25 cellular contexts compared by ENCODE assay signal in genomic region chr1:55057270-55057955, GRCh38. TPM values are rescaled to one million over a fixed set of nuclear protein-coding genes. Genes with fewer than 3 reads are reported as not detected.
DNase-seq lines count a peak whose midpoint lies in the region; ATAC-seq and TF ChIP-seq lines count a peak whose summit lies in the region.
"Had no signal": no experiment of that assay in that cellular context is flagged by ENCODE, and none has a peak within 500 bp of the region (broad histone marks: within the 10 kb centered on the region; RNA-seq: fewer than 3 reads in every experiment).

No MANE protein-coding gene starts in this region.

- H3K27me3 ChIP-seq in SK-N-SH (ENCODE audit: insufficient read depth) (no peaks in the 10 kb centered on the region), neural progenitor cell (no peaks in the 10 kb centered on the region), smooth muscle cell (ENCODE audit: low read depth) (no peaks in the 10 kb centered on the region)
- H3K27me3 ChIP-seq: BLaER1 treated with 17β-estradiol and CSF1 and Interleukin-3, amounts not matched to agents 10 nM and 100 nM; SJCRH30 had no signal

- H3K9me3 Mint-ChIP-seq in chondrocyte (ENCODE audit: low read depth) (no peaks in the 10 kb centered on the region), neural progenitor cell (no peaks in the 10 kb centered on the region), type B pancreatic cell (no peaks in the 10 kb centered on the region)

- H3K27ac ChIP-seq in SK-N-SH (ENCODE audit: low read depth in 2 of 2, low read length in 1 of 2): no peak overlapping the region
- H3K27ac ChIP-seq in neural progenitor cell: no peak overlapping the region
- H3K27ac ChIP-seq in smooth muscle cell (ENCODE audit: low read depth): no peak overlapping the region
- H3K27ac ChIP-seq: 22Rv1; BLaER1 treated with 17β-estradiol and CSF1 and Interleukin-3, amounts not matched to agents 10 nM and 100 nM; SJCRH30 had no signal

- no peaks in the 10 kb centered on the region for H3K36me3 Mint-ChIP-seq in chondrocyte (ENCODE audit: low read depth)
- H3K36me3 Mint-ChIP-seq in neural progenitor cell: no peaks in the 10 kb centered on the region
- no peaks in the 10 kb centered on the region for H3K36me3 Mint-ChIP-seq in type B pancreatic cell
- H3K36me3 Mint-ChIP-seq: CD4-positive, alpha-beta memory T cell had no signal

- ATAC-seq in SK-N-SH treated with all-trans-retinoic acid at 6 μM for 48 hours (no peak), HG03025 (IDR thresholded peaks at IDR 0.05; ENCODE audit: low FRiP score, unreplicated experiment) (no peak), HG03469 (IDR thresholded peaks at IDR 0.05; ENCODE audit: unreplicated experiment) (no peak)

- H3K4me1 ChIP-seq in SK-N-SH (ENCODE audit: control insufficient read depth in 1 of 2, insufficient read depth in 2 of 2, low read depth in 1 of 2, low read length in 1 of 2) (no peaks in the 10 kb centered on the region; a peak in 1 of 4 replicates), neural progenitor cell (no peaks in the 10 kb centered on the region), smooth muscle cell (ENCODE audit: low read depth) (no peaks in the 10 kb centered on the region)
- H3K4me1 ChIP-seq: Caco-2, SJCRH30 had no signal

- POLR2A ChIA-PET in SK-N-SH (lab: Yijun Ruan, JAX): no interaction called here

- no peak for TF ChIP-seq RAD21 in SK-N-SH (IDR thresholded peaks at IDR 0.05; ENCODE audit: low read length)

- H3K27me3 Mint-ChIP-seq in chondrocyte (ENCODE audit: low read depth) (no peaks in the 10 kb centered on the region), neural progenitor cell (ENCODE audit: insufficient read depth, low read depth) (peaks cover 7% of the 10 kb centered on the region), type B pancreatic cell (no peaks in the 10 kb centered on the region)
- H3K27me3 Mint-ChIP-seq: CD4-positive, alpha-beta memory T cell had no signal

- H3K4me1 Mint-ChIP-seq in chondrocyte (ENCODE audit: low read depth): peaks cover 2% of the 10 kb centered on the region
- H3K4me1 Mint-ChIP-seq in neural progenitor cell: peaks cover 16% of the 10 kb centered on the region
- no peaks in the 10 kb centered on the region for H3K4me1 Mint-ChIP-seq in type B pancreatic cell (ENCODE audit: unreplicated experiment)
- H3K4me1 Mint-ChIP-seq: CD4-positive, alpha-beta memory T cell had no signal

- H3K36me3 ChIP-seq in SK-N-SH (replicated peaks in 1 of 2; ENCODE audit: control insufficient read depth in 1 of 2, insufficient read depth in 2 of 2, low read length in 1 of 2) (no peaks in the 10 kb centered on the region), neural progenitor cell (no peaks in the 10 kb centered on the region), smooth muscle cell (ENCODE audit: low read depth) (no peaks in the 10 kb centered on the region)
- H3K36me3 ChIP-seq: BLaER1 treated with 17β-estradiol and CSF1 and Interleukin-3, amounts not matched to agents 10 nM and 100 nM; SJCRH30 had no signal

- H3F3A ChIP-seq in SK-N-SH (replicated peaks; ENCODE audit: insufficient read depth) (no peaks in the 10 kb centered on the region), neural progenitor cell (ENCODE audit: low read depth) (no peaks in the 10 kb centered on the region), smooth muscle cell (ENCODE audit: low read depth) (no peaks in the 10 kb centered on the region)

- no peaks in the 10 kb centered on the region for H3K79me2 ChIP-seq in SK-N-SH (ENCODE audit: insufficient read depth)
- H3K79me2 ChIP-seq in neural progenitor cell (ENCODE audit: low read depth): no peaks in the 10 kb centered on the region
- H3K79me2 ChIP-seq in smooth muscle cell (ENCODE audit: low read depth): no peaks in the 10 kb centered on the region

- no peak for TF ChIP-seq CTCF in SK-N-SH (IDR thresholded peaks at IDR 0.05)
- TF ChIP-seq CTCF in chondrocyte (IDR thresholded peaks at IDR 0.05): no peak
- no peak for TF ChIP-seq CTCF in neural progenitor cell (IDR thresholded peaks at IDR 0.05)
- no peak for TF ChIP-seq CTCF in type B pancreatic cell (conservative IDR thresholded peaks at IDR 0.05)
- no peak for TF ChIP-seq CTCF in smooth muscle cell (IDR thresholded peaks at IDR 0.05; ENCODE audit: borderline replicate concordance, insufficient read depth, poor library complexity, severe bottlenecking)

- H3K27ac Mint-ChIP-seq in chondrocyte (ENCODE audit: unreplicated experiment): no peak overlapping the region
- H3K27ac Mint-ChIP-seq in neural progenitor cell: no peak overlapping the region
- peak overlapping the region; percentile 26 for H3K27ac Mint-ChIP-seq in type B pancreatic cell

- no peak for TF ChIP-seq EP300 in SK-N-SH (IDR thresholded peaks at IDR 0.05; ENCODE audit: borderline replicate concordance in 1 of 2, low read depth in 1 of 2, low read length in 1 of 2)

- no peaks in the 10 kb centered on the region for H3K9me3 ChIP-seq in SK-N-SH
- no peaks in the 10 kb centered on the region for H3K9me3 ChIP-seq in neural progenitor cell (ENCODE audit: low read depth)
- H3K9me3 ChIP-seq in smooth muscle cell (replicated peaks; ENCODE audit: low read depth): no peaks in the 10 kb centered on the region
- H3K9me3 ChIP-seq: BLaER1 treated with 17β-estradiol and CSF1 and Interleukin-3, amounts not matched to agents 10 nM and 100 nM; Caco-2; SJCRH30 had no signal

- H3K4me2 ChIP-seq in SK-N-SH (no peak overlapping the region), neural progenitor cell (no peak overlapping the region), smooth muscle cell (no peak overlapping the region)
- H3K4me2 ChIP-seq: BLaER1 treated with 17β-estradiol and CSF1 and Interleukin-3, amounts not matched to agents 10 nM and 100 nM had no signal

- H2AFZ ChIP-seq in SK-N-SH (ENCODE audit: low read depth) (no peak overlapping the region), neural progenitor cell (replicated peaks) (no peak overlapping the region), smooth muscle cell (ENCODE audit: low read depth) (no peak overlapping the region)

- 58% methylated on average over 9 of the region's 15 CpGs for WGBS in SK-N-SH (ENCODE audit: low lambda C conversion rate)
- 92% methylated on average over 15 of the region's 15 CpGs for WGBS in smooth muscle cell (ENCODE audit: low lambda C conversion rate)

- no peaks in the 10 kb centered on the region for H3K9me2 ChIP-seq in SK-N-SH

- H3K4me3 ChIP-seq in SK-N-SH (ENCODE audit: low read depth in 2 of 2, low read length in 1 of 2): no peak overlapping the region
- no peak overlapping the region for H3K4me3 ChIP-seq in neural progenitor cell
- H3K4me3 ChIP-seq in smooth muscle cell: no peak overlapping the region
- H3K4me3 ChIP-seq: BLaER1 treated with 17β-estradiol and CSF1 and Interleukin-3, amounts not matched to agents 10 nM and 100 nM; SJCRH30 had no signal

- H4K20me1 ChIP-seq in SK-N-SH (ENCODE audit: insufficient read depth): no peaks in the 10 kb centered on the region
- no peaks in the 10 kb centered on the region for H4K20me1 ChIP-seq in neural progenitor cell (ENCODE audit: low read depth)
- H4K20me1 ChIP-seq in smooth muscle cell (ENCODE audit: low read depth): no peaks in the 10 kb centered on the region
- H4K20me1 ChIP-seq: BLaER1 treated with 17β-estradiol and CSF1 and Interleukin-3, amounts not matched to agents 10 nM and 100 nM had no signal

- no peak for DNase-seq in SK-N-SH
- DNase-seq in chondrocyte (ENCODE audit: low spot score): peak; percentile 50
- no peak for DNase-seq in neural progenitor cell (ENCODE audit: low spot score)
- no peak for DNase-seq in type B pancreatic cell (ENCODE audit: extremely low spot score, unreplicated experiment)
- no peak for DNase-seq in smooth muscle cell (lab: John Stamatoyannopoulos, UW; ENCODE audit: unreplicated experiment)
- DNase-seq: ACHN; CD4-positive, alpha-beta memory T cell; DMS 273 treated with DMSO at 0.1 percent for 48 hours; DMS79 treated with DMSO at 0.1 percent for 48 hours; H7; IMR-90; NCI-H1105; NCI-H2081; NCI-H2171; NCI-H345; NCI-H524; NCI-H774; NK-92 treated with Interleukin-12 subunit alpha and Interleukin-12 subunit beta, amount 100 ng/mL, for 24 hours; SJCRH30 had no signal

- CTCF ChIA-PET in SK-N-SH (lab: Yijun Ruan, JAX): interaction anchor here (1.2 to 1.7 kb wide), 2 partner anchors 14 to 35 kb away, joined by 3 to 4 read pairs; no protein-coding TSS in a partner anchor

- H3K4me3 Mint-ChIP-seq in chondrocyte (ENCODE audit: unreplicated experiment) (no peak overlapping the region), neural progenitor cell (peak overlapping the region; percentile 55), type B pancreatic cell (no peak overlapping the region)

- H3K9ac ChIP-seq in SK-N-SH (no peak overlapping the region), neural progenitor cell (no peak overlapping the region), smooth muscle cell (ENCODE audit: low read depth) (no peak overlapping the region)
- H3K9ac ChIP-seq: BLaER1 treated with 17β-estradiol and CSF1 and Interleukin-3, amounts not matched to agents 10 nM and 100 nM had no signal

TF ChIP-seq in SK-N-SH treated with all-trans-retinoic acid at 6 μM for 48 hours, 23 proteins besides CTCF, POLR2A, EP300 and RAD21 (continues in another document):
- TF ChIP-seq ZC3H10 (CRISPR knock-in tag; IDR thresholded peaks at IDR 0.05) (no peak), ARNTL (CRISPR knock-in tag; IDR thresholded peaks at IDR 0.05; ENCODE audit: borderline replicate concordance, low read depth) (no peak), ZFP3 (CRISPR knock-in tag; IDR thresholded peaks at IDR 0.05) (0 out of 2 replicates have a peak, but pooled peaks have one; percentile 49), GLIS3 (CRISPR knock-in tag; IDR thresholded peaks at IDR 0.05) (no peak)

TF ChIP-seq in SK-N-SH, 30 proteins besides CTCF, POLR2A, EP300 and RAD21:
- no peak for TF ChIP-seq NFIC (IDR thresholded peaks at IDR 0.05; ENCODE audit: borderline replicate concordance)
- TF ChIP-seq TEAD4 (IDR thresholded peaks at IDR 0.05; ENCODE audit: borderline replicate concordance, insufficient read depth): no peak

RNA-seq across cellular contexts. Expression of gene PCSK9, which starts 18.1 kb away (rescaled TPM):
- polyA plus RNA-seq in SK-N-SH (2012; rRNA removed) (0.02 and 0.03 TPM in 2 replicates), smooth muscle cell (0.47 and 0.70 TPM in 2 replicates)
- 0.01 TPM in 1 of 2 replicates, not detected in the other for polyA plus RNA-seq in SK-N-SH (2012; cell fraction: cytosol; rRNA removed)
- polyA plus RNA-seq in SK-N-SH (2012; cell fraction: nucleus; rRNA removed): 0.05 TPM in 1 of 2 replicates, not detected in the other
- total RNA-seq in chondrocyte (0.41 to 0.60 TPM (median 0.53 TPM) in 3 replicates), neural progenitor cell (ENCODE audit: low replicate concordance) (4.5 and 13.7 TPM in 2 replicates), type B pancreatic cell (ENCODE audit: low replicate concordance) (9.5 and 15.3 TPM in 2 replicates), smooth muscle cell (0.18 TPM in 1 of 2 replicates, not detected in the other)
- total RNA-seq: CD4-positive, alpha-beta memory T cell had no signal
- polyA plus RNA-seq: CD4-positive, alpha-beta memory T cell had no signal

RNA-seq across cellular contexts. Expression of gene BSND, which starts 58.7 kb away (rescaled TPM):
- polyA plus RNA-seq in SK-N-SH (2012; rRNA removed) (not detected in 2 replicates), smooth muscle cell (not detected in 2 replicates)
- polyA plus RNA-seq in SK-N-SH (2012; cell fraction: cytosol; rRNA removed): not detected in 2 replicates
- polyA plus RNA-seq in SK-N-SH (2012; cell fraction: nucleus; rRNA removed): not detected in 2 replicates
- total RNA-seq in chondrocyte (not detected in 3 replicates), neural progenitor cell (ENCODE audit: low replicate concordance) (not detected in 2 replicates), type B pancreatic cell (ENCODE audit: low replicate concordance) (0.05 TPM in 1 of 2 replicates, not detected in the other), smooth muscle cell (not detected in 2 replicates)
- total RNA-seq: Caco-2; CD4-positive, alpha-beta memory T cell; IMR-90; SJCRH30 had no signal
- polyA plus RNA-seq: CD4-positive, alpha-beta memory T cell; IMR-90 had no signal
